ENCODE assay signal across 8 cellular contexts in genomic region chr14:73463411-73463810, GRCh38. TPM values are rescaled to one million over a fixed set of nuclear protein-coding genes. Genes with fewer than 3 reads are reported as not detected.
DNase-seq lines count a peak whose midpoint lies in the region; ATAC-seq lines count a peak whose summit lies in the region.

No MANE protein-coding gene starts in this region.

- no peaks in the 10 kb centered on the region for H3K36me3 Mint-ChIP-seq in activated naive CD4-positive, alpha-beta T cell treated with anti-CD3 and anti-CD28 coated beads for 36 hours (ENCODE audit: low read depth)
- peaks cover under 1 to 3% of the 10 kb centered on the region in 2 donors for H3K36me3 Mint-ChIP-seq in activated T-cell treated with anti-CD3 and anti-CD28 coated beads, Interleukin-2, amount 50 U/mL, for 72 hours (ENCODE audit: insufficient read depth in 2 of 2)

- peak overlapping the region; percentile 52 for H3K27ac Mint-ChIP-seq in activated naive CD4-positive, alpha-beta T cell treated with anti-CD3 and anti-CD28 coated beads for 36 hours
- H3K27ac Mint-ChIP-seq in activated T-cell treated with anti-CD3 and anti-CD28 coated beads, Interleukin-2, amount 50 U/mL, for 72 hours: peak overlapping the region; percentile 82

- no peaks in the 10 kb centered on the region for H3K27me3 Mint-ChIP-seq in activated naive CD4-positive, alpha-beta T cell treated with anti-CD3 and anti-CD28 coated beads for 36 hours (ENCODE audit: low read depth)
- no peaks in the 10 kb centered on the region for H3K27me3 Mint-ChIP-seq in activated T-cell treated with anti-CD3 and anti-CD28 coated beads, Interleukin-2, amount 50 U/mL, for 72 hours (ENCODE audit: low read depth)

- no peaks in the 10 kb centered on the region for H3K9me3 Mint-ChIP-seq in activated naive CD4-positive, alpha-beta T cell treated with anti-CD3 and anti-CD28 coated beads for 36 hours
- H3K9me3 Mint-ChIP-seq in activated T-cell treated with anti-CD3 and anti-CD28 coated beads, Interleukin-2, amount 50 U/mL, for 72 hours: no peaks in the 10 kb centered on the region

- peak overlapping the region; percentile 32 for H3K4me3 Mint-ChIP-seq in activated naive CD4-positive, alpha-beta T cell treated with anti-CD3 and anti-CD28 coated beads for 36 hours
- H3K4me3 Mint-ChIP-seq in activated T-cell treated with anti-CD3 and anti-CD28 coated beads, Interleukin-2, amount 50 U/mL, for 72 hours: peak overlapping the region; percentile 71 to 81

- peak; percentile 68 to 72 for ATAC-seq in activated T-cell treated with anti-CD3 and anti-CD28 coated beads, Interleukin-2, amount 50 U/mL, for 72 hours (replicated peaks in 1 of 2)
- no peak for ATAC-seq in Right ventricle myocardium inferior
- no peak for ATAC-seq in GM19351 (IDR thresholded peaks at IDR 0.05; ENCODE audit: unreplicated experiment)
- no peak for ATAC-seq in HG03521 (IDR thresholded peaks at IDR 0.05; ENCODE audit: unreplicated experiment)

- intact Hi-C loops in activated naive CD4-positive, alpha-beta T cell treated with anti-CD3 and anti-CD28 coated beads for 36 hours (cut with micrococcal nuclease): loop anchor here (1.0 to 10.0 kb wide), 2 partner anchors 173 to 539 kb away; partner anchors contain the start of gene DCAF4
- intact Hi-C loops in Right ventricle myocardium inferior (cut with DNase I): no loop called here

- CTCF ChIA-PET in activated naive CD4-positive, alpha-beta T cell treated with anti-CD3 and anti-CD28 coated beads for 36 hours (lab: Charles Lee): interaction anchor here (0.6 to 2.8 kb wide), 3 partner anchors 9 to 406 kb away, joined by 4 to 18 read pairs (median 5); no protein-coding TSS in a partner anchor

- peaks cover 52% of the 10 kb centered on the region for H3K4me1 Mint-ChIP-seq in activated naive CD4-positive, alpha-beta T cell treated with anti-CD3 and anti-CD28 coated beads for 36 hours (ENCODE audit: low read depth)
- peaks cover 84% of the 10 kb centered on the region for H3K4me1 Mint-ChIP-seq in activated T-cell treated with anti-CD3 and anti-CD28 coated beads, Interleukin-2, amount 50 U/mL, for 72 hours (ENCODE audit: low read depth)

- peak; percentile 72 for DNase-seq in activated naive CD4-positive, alpha-beta T cell treated with anti-CD3 and anti-CD28 coated beads for 36 hours
- no peak for DNase-seq in activated naive CD4-positive, alpha-beta T cell (lab: John Stamatoyannopoulos, UW)
- DNase-seq in activated T-cell treated with anti-CD3 and anti-CD28 coated beads, Interleukin-2, amount 50 U/mL, for 72 hours: peak; percentile 71 to 73
- DNase-seq in Right ventricle myocardium inferior (ENCODE audit: missing footprints): peak; percentile 77
- peak; percentile 44 for DNase-seq in stimulated activated CD4-positive, alpha-beta T cell treated with anti-CD3 and anti-CD28 coated beads, Interleukin-2, amount 100 ng/mL, for 24 hours
- DNase-seq in iPS-NIHi7 (ENCODE audit: extremely low spot score): no peak

RNA-seq across cellular contexts. Expression of gene NUMB, which starts 5.1 kb away (rescaled TPM):
- 10 to 100 TPM; 24.2 to 26.4 TPM for total RNA-seq in activated naive CD4-positive, alpha-beta T cell treated with anti-CD3 and anti-CD28 coated beads for 36 hours
- total RNA-seq in activated T-cell treated with anti-CD3 and anti-CD28 coated beads, Interleukin-2, amount 50 U/mL, for 72 hours: 10 to 100 TPM; 63.4 to 66.3 TPM
- 39.8 TPM for total RNA-seq in Right ventricle myocardium inferior

RNA-seq across cellular contexts. Expression of gene RIOX1, which starts 27.3 kb away (rescaled TPM):
- 1 to 10 TPM; 8.1 to 8.9 TPM for total RNA-seq in activated naive CD4-positive, alpha-beta T cell treated with anti-CD3 and anti-CD28 coated beads for 36 hours
- 10 to 100 TPM; 12.1 to 13.3 TPM for total RNA-seq in activated T-cell treated with anti-CD3 and anti-CD28 coated beads, Interleukin-2, amount 50 U/mL, for 72 hours
- total RNA-seq in Right ventricle myocardium inferior: 7.6 TPM

Comparison
In these comparisons a context has a peak if more than half of its experiments do, and no peak if none do; other contexts are left out.
1. DNase-seq: peak in activated naive CD4-positive, alpha-beta T cell treated with anti-CD3 and anti-CD28 coated beads for 36 hours (single experiment), activated T-cell treated with anti-CD3 and anti-CD28 coated beads, Interleukin-2, amount 50 U/mL, for 72 hours (2 of 2), Right ventricle myocardium inferior (single experiment) and stimulated activated CD4-positive, alpha-beta T cell treated with anti-CD3 and anti-CD28 coated beads, Interleukin-2, amount 100 ng/mL, for 24 hours (2 of 2); none in activated naive CD4-positive, alpha-beta T cell (0 of 4) and iPS-NIHi7 (single experiment).
2. ATAC-seq: peak in activated T-cell treated with anti-CD3 and anti-CD28 coated beads, Interleukin-2, amount 50 U/mL, for 72 hours (2 of 2); none in Right ventricle myocardium inferior (single experiment), GM19351 (single experiment) and HG03521 (single experiment).